ENCODE assay signal across 23 cellular contexts in the genomic region with DNA sequence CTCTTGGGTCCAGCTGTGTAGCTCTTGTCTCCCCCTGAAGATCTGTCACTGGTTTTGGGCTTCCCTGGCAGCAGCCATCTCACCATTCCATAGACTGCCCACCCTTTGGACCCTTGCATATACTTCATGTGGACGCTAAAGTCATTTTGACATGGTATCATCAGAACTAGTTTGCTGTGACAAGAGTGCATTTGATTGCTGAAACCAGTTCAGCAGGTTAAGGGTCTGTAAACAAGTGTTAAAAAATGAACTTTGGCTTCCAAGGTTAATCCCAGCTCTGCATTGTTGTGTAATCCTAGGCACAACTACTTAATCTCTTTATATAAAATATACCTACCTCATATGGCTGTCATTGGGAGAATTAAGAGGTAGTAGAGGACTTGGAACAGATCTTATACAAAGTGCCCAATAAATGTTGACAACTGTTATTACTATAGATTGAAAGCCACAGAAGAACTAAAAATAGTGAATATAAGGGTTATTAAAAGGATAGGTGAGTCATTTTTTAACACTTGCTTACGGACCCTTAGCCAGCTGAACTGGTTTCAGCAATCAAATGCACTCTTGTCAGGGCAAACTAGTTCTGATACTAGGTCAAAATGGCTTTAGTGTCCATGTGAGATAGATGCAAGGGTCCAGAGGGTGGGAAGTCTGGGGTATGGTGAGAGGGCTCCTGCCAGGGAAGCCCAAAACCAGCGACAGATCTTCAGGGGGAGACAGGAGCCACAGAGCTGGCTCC. TPM values are rescaled to one million over a fixed set of nuclear protein-coding genes. Genes with fewer than 3 reads are reported as not detected.
A peak's percentile ranks its signal among the peaks of the same experiment; 100 is the strongest.
DNase-seq lines count a peak whose midpoint lies in the region; ATAC-seq and TF ChIP-seq lines count a peak whose summit lies in the region.
"Had no signal": no experiment of that assay in that cellular context is flagged by ENCODE, and none has a peak within 500 bp of the region (broad histone marks: within the 10 kb centered on the region; RNA-seq: fewer than 3 reads in every experiment).

No MANE protein-coding gene starts in this region.

- H3K36me3 Mint-ChIP-seq in CD8-positive, alpha-beta T cell, result peaks cover 37% of the 10 kb centered on the region
- peaks cover 15% of the 10 kb centered on the region for H3K36me3 Mint-ChIP-seq in effector memory CD8-positive, alpha-beta T cell (ENCODE audit: insufficient read depth)
- peaks cover 10% of the 10 kb centered on the region for H3K36me3 Mint-ChIP-seq in progenitor cell of endocrine pancreas (ENCODE audit: insufficient read depth)

- no peak overlapping the region for H3K27ac ChIP-seq in CD8-positive, alpha-beta T cell (ENCODE audit: low read depth, low read length)
- H3K27ac ChIP-seq: heart left ventricle, upper lobe of left lung had no signal

- H3K27me3 ChIP-seq in CD8-positive, alpha-beta T cell (ENCODE audit: insufficient read depth, low read length), result no peaks in the 10 kb centered on the region
- H3K27me3 ChIP-seq: heart left ventricle, SJCRH30, upper lobe of left lung had no signal

- no peak for DNase-seq in CD8-positive, alpha-beta T cell
- DNase-seq in LHCN-M2 (ENCODE audit: low read depth), result peak; percentile 8
- DNase-seq in effector memory CD8-positive, alpha-beta T cell, result no peak
- no peak for DNase-seq in progenitor cell of endocrine pancreas (ENCODE audit: low spot score, unreplicated experiment)
- DNase-seq in OCI-M2 (lab: John Stamatoyannopoulos, UW; ENCODE audit: unreplicated experiment), result no peak
- no peak for DNase-seq in NCI-H1048 (lab: John Stamatoyannopoulos, UW)
- DNase-seq in midbrain (lab: John Stamatoyannopoulos, UW), result no peak
- DNase-seq: caudate nucleus; COR-L47; effector CD4-positive, alpha-beta T cell; heart left ventricle; Karpas-422; NCI-H1105 treated with DMSO at 0.1 percent for 48 hours; NCI-H526 treated with DMSO at 0.1 percent for 48 hours; OCI-M1; retina; SJCRH30; stimulated activated naive B cell treated with anti-CD40 and anti-IgM and Interleukin-4, amounts not matched to agents 10 μg/mL and 1 μg/mL and 100 μg/mL, for 72 hours; upper lobe of left lung had no signal

- no peaks in the 10 kb centered on the region for H3K36me3 ChIP-seq in CD8-positive, alpha-beta T cell (ENCODE audit: insufficient read depth, low read length)

- no peaks in the 10 kb centered on the region for H3K4me1 ChIP-seq in CD8-positive, alpha-beta T cell (ENCODE audit: insufficient read depth, low read length)
- H3K4me1 ChIP-seq: heart left ventricle, upper lobe of left lung had no signal

- H3K4me1 Mint-ChIP-seq in CD8-positive, alpha-beta T cell (ENCODE audit: low read depth), result no peaks in the 10 kb centered on the region
- H3K4me1 Mint-ChIP-seq in effector memory CD8-positive, alpha-beta T cell (ENCODE audit: low read depth in 2 of 2), result no peaks in the 10 kb centered on the region
- peaks cover 23% of the 10 kb centered on the region for H3K4me1 Mint-ChIP-seq in progenitor cell of endocrine pancreas (ENCODE audit: low read depth)
- H3K4me1 Mint-ChIP-seq: memory B cell; stimulated activated naive B cell treated with anti-CD40 and anti-IgM and Interleukin-4, amounts not matched to agents 10 μg/mL and 1 μg/mL and 100 μg/mL, for 72 hours had no signal

- CTCF ChIA-PET in CD8-positive, alpha-beta T cell (lab: Charles Lee), result no interaction called here

- no peaks in the 10 kb centered on the region for H3K27me3 Mint-ChIP-seq in CD8-positive, alpha-beta T cell (ENCODE audit: low read depth)
- H3K27me3 Mint-ChIP-seq in effector memory CD8-positive, alpha-beta T cell, result no peaks in the 10 kb centered on the region
- no peaks in the 10 kb centered on the region for H3K27me3 Mint-ChIP-seq in progenitor cell of endocrine pancreas
- H3K27me3 Mint-ChIP-seq: memory B cell; stimulated activated naive B cell treated with anti-CD40 and anti-IgM and Interleukin-4, amounts not matched to agents 10 μg/mL and 1 μg/mL and 100 μg/mL, for 72 hours had no signal

- H3K27ac Mint-ChIP-seq in CD8-positive, alpha-beta T cell, result peak overlapping the region; percentile 80
- peak overlapping the region; percentile 36 to 81 for H3K27ac Mint-ChIP-seq in effector memory CD8-positive, alpha-beta T cell
- peak overlapping the region; percentile 6 for H3K27ac Mint-ChIP-seq in progenitor cell of endocrine pancreas
- H3K27ac Mint-ChIP-seq: memory B cell; stimulated activated naive B cell treated with anti-CD40 and anti-IgM and Interleukin-4, amounts not matched to agents 10 μg/mL and 1 μg/mL and 100 μg/mL, for 72 hours; T-helper 2 cell treated with Interferon-gamma antibody and Interleukin-4, amounts not matched to agents 5 μg/mL and 100 μg/mL, for 36 hours had no signal

- no peak overlapping the region for H3K4me3 Mint-ChIP-seq in CD8-positive, alpha-beta T cell
- H3K4me3 Mint-ChIP-seq in effector memory CD8-positive, alpha-beta T cell, result no peak overlapping the region
- H3K4me3 Mint-ChIP-seq in progenitor cell of endocrine pancreas (ENCODE audit: low read depth), result no peak overlapping the region
- H3K4me3 Mint-ChIP-seq: memory B cell; stimulated activated naive B cell treated with anti-CD40 and anti-IgM and Interleukin-4, amounts not matched to agents 10 μg/mL and 1 μg/mL and 100 μg/mL, for 72 hours; T-helper 2 cell treated with Interferon-gamma antibody and Interleukin-4, amounts not matched to agents 5 μg/mL and 100 μg/mL, for 36 hours had no signal

- H3K9me3 Mint-ChIP-seq in CD8-positive, alpha-beta T cell, result no peaks in the 10 kb centered on the region
- no peaks in the 10 kb centered on the region for H3K9me3 Mint-ChIP-seq in effector memory CD8-positive, alpha-beta T cell
- no peaks in the 10 kb centered on the region for H3K9me3 Mint-ChIP-seq in progenitor cell of endocrine pancreas (ENCODE audit: low read depth)
- H3K9me3 Mint-ChIP-seq: memory B cell; stimulated activated naive B cell treated with anti-CD40 and anti-IgM and Interleukin-4, amounts not matched to agents 10 μg/mL and 1 μg/mL and 100 μg/mL, for 72 hours; T-helper 2 cell treated with Interferon-gamma antibody and Interleukin-4, amounts not matched to agents 5 μg/mL and 100 μg/mL, for 36 hours had no signal

- no peak for ATAC-seq in CD8-positive, alpha-beta T cell
- ATAC-seq in effector memory CD8-positive, alpha-beta T cell (replicated peaks), result no peak
- no peak for ATAC-seq in HG03442 (IDR thresholded peaks at IDR 0.05; ENCODE audit: unreplicated experiment)
- ATAC-seq: activated CD4-positive, CD25-positive, alpha-beta regulatory T cell treated with anti-CD3 and anti-CD28 coated beads, Interleukin-2, amount 50 U/mL, for 24 hours; heart left ventricle; stimulated activated naive B cell treated with anti-CD40 and anti-IgM and Interleukin-4, amounts not matched to agents 10 μg/mL and 1 μg/mL and 100 μg/mL, for 72 hours had no signal

- intact Hi-C loops in CD8-positive, alpha-beta T cell (cut with DNase I, micrococcal nuclease), result no loop called here

- POLR2A ChIA-PET in CD8-positive, alpha-beta T cell (lab: Charles Lee), result interaction anchor here (0.6 to 1.0 kb wide), 2 partner anchors 100 to 356 kb away, joined by 3 read pairs; a partner anchor contains a TSS

- no peak overlapping the region for H3K4me3 ChIP-seq in CD8-positive, alpha-beta T cell (ENCODE audit: low read depth, low read length)
- H3K4me3 ChIP-seq: heart left ventricle, SJCRH30, upper lobe of left lung had no signal

- no peak for TF ChIP-seq CTCF in CD8-positive, alpha-beta T cell (IDR thresholded peaks at IDR 0.05)
- no peak for TF ChIP-seq CTCF in progenitor cell of endocrine pancreas (IDR thresholded peaks at IDR 0.05; ENCODE audit: unreplicated experiment)

- H3K9me3 ChIP-seq in CD8-positive, alpha-beta T cell (ENCODE audit: low read length), result no peaks in the 10 kb centered on the region
- H3K9me3 ChIP-seq: heart left ventricle, upper lobe of left lung had no signal

RNA-seq across cellular contexts. Expression of a gene that starts 29.4 kb away (rescaled TPM):
- 10 to 100 TPM; 22.7 to 24.8 TPM for total RNA-seq in CD8-positive, alpha-beta T cell
- total RNA-seq in LHCN-M2 (2014; rRNA removed) (86.2 and 97.6 TPM in 2 replicates), progenitor cell of endocrine pancreas (47.0 and 50.4 TPM in 2 replicates)
- 63.1 TPM for polyA plus RNA-seq in LHCN-M2 (2012)

Comparison
In these comparisons a context has a peak if more than half of its experiments do, and no peak if none do; other contexts are left out.
1. H3K27ac Mint-ChIP-seq: peak in every context shown above with its lines; median percentile 80 in CD8-positive, alpha-beta T cell; 58 in effector memory CD8-positive, alpha-beta T cell; 6 in progenitor cell of endocrine pancreas.